In genomic region chr22:19290400-19291217, GRCh38 we compare ENCODE assay signal across 8 cellular contexts. TPM values are rescaled to one million over a fixed set of nuclear protein-coding genes. Genes with fewer than 3 reads are reported as not detected.
A peak's percentile ranks its signal among the peaks of the same experiment; 100 is the strongest.
DNase-seq lines count a peak whose midpoint lies in the region; ATAC-seq and TF ChIP-seq lines count a peak whose summit lies in the region.

No MANE protein-coding gene starts in this region.

- peak overlapping the region; percentile 85 to 89 (median 87) for H3K4me3 Mint-ChIP-seq in CD8-positive, alpha-beta memory T cell

- no peak for TF ChIP-seq RAD21 in IMR-90 (IDR thresholded peaks at IDR 0.05; ENCODE audit: low read length)

- H3K9ac ChIP-seq in IMR-90 (ENCODE audit: low read depth, low read length) = peak overlapping the region; percentile 39

- ATAC-seq in IMR-90 (ENCODE audit: low read depth) = no peak
- peak; percentile 1 for ATAC-seq in left lobe of liver
- ATAC-seq in GM21367 (IDR thresholded peaks at IDR 0.05; ENCODE audit: unreplicated experiment) = no peak
- ATAC-seq in HG03442 (IDR thresholded peaks at IDR 0.05; ENCODE audit: unreplicated experiment) = no peak

- no peaks in the 10 kb centered on the region for H3K36me3 ChIP-seq in CD8-positive, alpha-beta memory T cell (ENCODE audit: insufficient read depth, low read length)
- no peaks in the 10 kb centered on the region for H3K36me3 ChIP-seq in IMR-90 (ENCODE audit: control insufficient read depth, insufficient read depth, low read length)
- H3K36me3 ChIP-seq in thyroid gland = no peaks in the 10 kb centered on the region

- H3K9me3 ChIP-seq in CD8-positive, alpha-beta memory T cell (ENCODE audit: low read length) = no peaks in the 10 kb centered on the region
- no peaks in the 10 kb centered on the region for H3K9me3 ChIP-seq in IMR-90 (ENCODE audit: control insufficient read depth, insufficient read depth, low read length)
- no peaks in the 10 kb centered on the region for H3K9me3 ChIP-seq in thyroid gland

- no peak overlapping the region; the same call in 1 of the 2 replicates for H4K91ac ChIP-seq in IMR-90 (ENCODE audit: insufficient read depth, low read depth, low read length)

- peaks cover 11 to 29% of the 10 kb centered on the region in 2 donors for H3K27me3 Mint-ChIP-seq in CD8-positive, alpha-beta memory T cell

- H4K20me1 ChIP-seq in IMR-90 (ENCODE audit: insufficient read depth, low read length) = peaks cover 20% of the 10 kb centered on the region; the same call in 1 of the 2 replicates

- peak overlapping the region; percentile 77 for H3K4me2 ChIP-seq in IMR-90 (ENCODE audit: low read depth, low read length)

- peaks cover 0 to 3% (median 0%) of the 10 kb centered on the region in 3 donors for H3K36me3 Mint-ChIP-seq in CD8-positive, alpha-beta memory T cell

- H2AK5ac ChIP-seq in IMR-90 (ENCODE audit: low read depth, low read length) = peak overlapping the region; percentile 44; the same call in 1 of the 2 replicates

- peaks cover 25 to 44% of the 10 kb centered on the region in 2 experiments for H3K79me1 ChIP-seq in IMR-90 (ENCODE audit: low read depth in 1 of 2, low read length in 2 of 2)

- TF ChIP-seq CTCF in IMR-90 (conservative IDR thresholded peaks at IDR 0.05; ENCODE audit: low read depth, low read length) (no peak), astrocyte of the spinal cord (IDR thresholded peaks at IDR 0.05; ENCODE audit: low read depth, low read length) (no peak), thyroid gland (IDR thresholded peaks at IDR 0.05) (no peak)

- peak overlapping the region; percentile 70 for H3K56ac ChIP-seq in IMR-90 (ENCODE audit: extremely low read depth, insufficient read depth, low read length)

- 14% methylated on average over 17 of the region's 27 CpGs; no CpG with 5 or more reads in 1 of the 2 experiments for WGBS in IMR-90 (ENCODE audit: extremely low coverage in 2 of 2, insufficient read length in 1 of 2), 2 experiments
- WGBS in thyroid gland, 2 donors = 32 to 34% methylated on average over 25 to 27 of the region's 27 CpGs

- TF ChIP-seq POLR2A in IMR-90 (IDR thresholded peaks at IDR 0.05; ENCODE audit: low read depth, low read length) (no peak), thyroid gland (IDR thresholded peaks at IDR 0.05) (no peak)

- H2BK120ac ChIP-seq in IMR-90 (ENCODE audit: low read depth, low read length) = no peak overlapping the region; the same call in 1 of the 2 replicates

- H3K27ac Mint-ChIP-seq in CD8-positive, alpha-beta memory T cell = peak overlapping the region; percentile 26 to 85 (median 56)

- no peaks in the 10 kb centered on the region for H3K9me3 Mint-ChIP-seq in CD8-positive, alpha-beta memory T cell

- H2AFZ ChIP-seq in IMR-90 (replicated peaks; ENCODE audit: low read length, poor library complexity) = peak overlapping the region; percentile 96

- no peak overlapping the region; the same call in 1 of the 2 replicates for H2BK20ac ChIP-seq in IMR-90 (ENCODE audit: low read depth, low read length)

- peak overlapping the region; percentile 52 for H3K4me3 ChIP-seq in CD8-positive, alpha-beta memory T cell (ENCODE audit: low read length)
- peak overlapping the region; percentile 80 for H3K4me3 ChIP-seq in IMR-90 (ENCODE audit: insufficient read depth, low read depth, low read length)
- H3K4me3 ChIP-seq in astrocyte of the spinal cord (ENCODE audit: low read depth, low read length) = peak overlapping the region; percentile 63
- H3K4me3 ChIP-seq in thyroid gland (replicated peaks in 1 of 3) = peak overlapping the region; percentile 57 to 98 (median 73)

- H3K27ac ChIP-seq in CD8-positive, alpha-beta memory T cell (ENCODE audit: low read depth, low read length) = peak overlapping the region; percentile 39
- no peak overlapping the region; the same call in 1 of the 2 replicates for H3K27ac ChIP-seq in IMR-90 (ENCODE audit: insufficient read depth, low read length)
- no peak overlapping the region for H3K27ac ChIP-seq in thyroid gland

- intact Hi-C loops in IMR-90 (cut with micrococcal nuclease) (loop anchor here (1.0 to 10.0 kb wide), 3 partner anchors 111 to 187 kb away; partner anchors contain the start of genes CDC45 and UFD1), thyroid gland (cut with DNase I) (loop anchor here (5.0 kb wide), 1 partner anchor 113 kb away; the partner anchor contains the start of gene SLC25A1)

- dilution Hi-C loops in IMR-90 (cut with HindIII; ENCODE audit: low sequenced_read_pairs, unreplicated experiment) = no loop called here

- peak overlapping the region; percentile 53 for H3K23ac ChIP-seq in IMR-90 (ENCODE audit: low read depth, low read length)

- DNase-seq in CD8-positive, alpha-beta memory T cell = peak in 1 of 5 donors; percentile 3
- no peak for DNase-seq in IMR-90
- peak; percentile 27 for DNase-seq in astrocyte of the spinal cord (ENCODE audit: low read depth, low spot score)
- no peak for DNase-seq in left lobe of liver (ENCODE audit: low spot score)
- no peak for DNase-seq in thyroid gland
- DNase-seq in activated effector memory CD4-positive, alpha-beta T cell treated with anti-CD3 and anti-CD28 coated beads, Interleukin-2, amount 50 U/mL, for 16 hours = no peak

- H2BK5ac ChIP-seq in IMR-90 (ENCODE audit: low read depth, low read length, poor library complexity, severe bottlenecking) = no peak overlapping the region

- CTCF ChIA-PET in CD8-positive, alpha-beta memory T cell (lab: Charles Lee) = interaction anchor here (1.0 kb wide), 1 partner anchor 9 kb away, joined by 3 read pairs; no protein-coding TSS in a partner anchor
- CTCF ChIA-PET in IMR-90 (lab: Yijun Ruan, JAX) = interaction anchor here (0.6 kb wide), 1 partner anchor 32 kb away, joined by 4 read pairs; no protein-coding TSS in a partner anchor

- H3K14ac ChIP-seq in IMR-90 (replicated peaks; ENCODE audit: low read depth, low read length) = peak overlapping the region; percentile 54

- peaks cover 24% of the 10 kb centered on the region for H3K9me1 ChIP-seq in IMR-90 (ENCODE audit: insufficient read depth, low read length)

- peak overlapping the region in 1 of 2 experiments; percentile 17; a peak in 1 of 4 replicates for H4K8ac ChIP-seq in IMR-90 (ENCODE audit: low read depth in 2 of 2, low read length in 2 of 2)

- no TSS peak for BruUV-seq in IMR-90 (replicated peaks; lab: Mats Ljungman, UMichigan)

- in situ Hi-C loops in IMR-90 (cut with MboI; ENCODE audit: low sequenced_read_pairs) = no loop called here
- in situ Hi-C loops in astrocyte of the spinal cord (cut with HindIII; ENCODE audit: low sequenced_read_pairs) = no loop called here

- peaks cover 23 to 30% (median 28%) of the 10 kb centered on the region in 3 donors for H3K4me1 Mint-ChIP-seq in CD8-positive, alpha-beta memory T cell

- H3K18ac ChIP-seq in IMR-90 (ENCODE audit: low read depth, low read length) = no peak overlapping the region

- peak overlapping the region; percentile 47 for H3K4ac ChIP-seq in IMR-90 (ENCODE audit: low read depth, low read length)

- POLR2A ChIA-PET in CD8-positive, alpha-beta memory T cell (lab: Charles Lee) = no interaction called here
- POLR2A ChIA-PET in IMR-90 (lab: Charles Lee; ENCODE audit: unreplicated experiment) = interaction anchor here (0.6 kb wide), 1 partner anchor 27 kb away, joined by 6 read pairs; no protein-coding TSS in a partner anchor

- H3K4me1 ChIP-seq in CD8-positive, alpha-beta memory T cell (ENCODE audit: insufficient read depth, low read length) = peaks cover 17% of the 10 kb centered on the region
- H3K4me1 ChIP-seq in IMR-90 (ENCODE audit: control insufficient read depth, insufficient read depth, low read length) (peaks cover 20% of the 10 kb centered on the region), thyroid gland (peaks cover 16 to 24% of the 10 kb centered on the region in 2 donors)

- no peak overlapping the region; the same call in 2 of the 3 replicates for H2BK15ac ChIP-seq in IMR-90 (ENCODE audit: low read depth, low read length)

- no peak overlapping the region for H4K5ac ChIP-seq in IMR-90 (ENCODE audit: low read depth, low read length)

- peak overlapping the region; percentile 85 for H2AK9ac ChIP-seq in IMR-90 (replicated peaks; ENCODE audit: low read depth, low read length, poor library complexity)

- no peaks in the 10 kb centered on the region for H3K27me3 ChIP-seq in CD8-positive, alpha-beta memory T cell (ENCODE audit: insufficient read depth, low read length, poor library complexity, severe bottlenecking)
- H3K27me3 ChIP-seq in IMR-90 (ENCODE audit: control insufficient read depth, insufficient read depth, low read length) (peaks cover 3% of the 10 kb centered on the region; the same call in 1 of the 2 replicates), thyroid gland (no peaks in the 10 kb centered on the region)

TF ChIP-seq in IMR-90, 13 proteins besides CTCF, POLR2A, EP300 and RAD21 (continues in another document):
- TF ChIP-seq FOS (IDR thresholded peaks at IDR 0.05; ENCODE audit: low read depth, low read length) (no peak), RFX5 (IDR thresholded peaks at IDR 0.05; ENCODE audit: low read depth, low read length) (no peak), MAFK (IDR thresholded peaks at IDR 0.05; ENCODE audit: low read depth, low read length) (no peak), CEBPB (IDR thresholded peaks at IDR 0.05; ENCODE audit: low read depth, low read length) (no peak), RCOR1 (IDR thresholded peaks at IDR 0.05; ENCODE audit: insufficient replicate concordance, low read length) (no peak), MXI1 (IDR thresholded peaks at IDR 0.05; ENCODE audit: borderline replicate concordance, low read depth, low read length) (no peak), MAZ (IDR thresholded peaks at IDR 0.05; ENCODE audit: borderline replicate concordance, low read depth, low read length) (no peak), BHLHE40 (IDR thresholded peaks at IDR 0.05; ENCODE audit: low read depth, low read length) (no peak), SMC3 (IDR thresholded peaks at IDR 0.05; ENCODE audit: low read depth, low read length) (no peak), CHD1 (IDR thresholded peaks at IDR 0.05; ENCODE audit: low read depth, low read length) (no peak), ELK1 (IDR thresholded peaks at IDR 0.05; ENCODE audit: borderline replicate concordance, low read depth, low read length) (no peak)

RNA-seq across cellular contexts. Expression of gene CLTCL1, which starts 0.9 kb away (rescaled TPM):
- under 1 TPM; 0.58 to 0.88 TPM for total RNA-seq in CD8-positive, alpha-beta memory T cell
- polyA plus RNA-seq in CD8-positive, alpha-beta memory T cell = 0.51 TPM
- total RNA-seq in IMR-90 (2012; rRNA removed) (7.5 and 8.1 TPM in 2 replicates), left lobe of liver (4.5 TPM), thyroid gland (10 to 100 TPM in 3 of 4 donors, 1 to 10 TPM in 1; 8.5 to 19.2 (median 12.8) TPM)
- 6.1 and 6.2 TPM in 2 replicates for polyA plus RNA-seq in IMR-90 (2012; rRNA removed)
- 4.1 and 5.0 TPM in 2 replicates for polyA plus RNA-seq in IMR-90 (2012; cell fraction: cytosol; rRNA removed)
- polyA plus RNA-seq in IMR-90 (2012; cell fraction: nucleus; rRNA removed; ENCODE audit: low replicate concordance) = 21.6 and 31.3 TPM in 2 replicates
